ENCODE assay signal across 3 cellular contexts in genomic region chr2:53905396-53905795, GRCh38.
"Had no signal": no experiment of that assay in that cellular context is flagged by ENCODE, and none has a peak within 500 bp of the region (broad histone marks: within the 10 kb centered on the region; RNA-seq: fewer than 3 reads in every experiment).

No MANE protein-coding gene starts in this region.

- H3K4me3 ChIP-seq: GM12878 had no signal

- DNase-seq: GDM1, GF-D8 had no signal

- ATAC-seq: GM12878 had no signal
